39 cellular contexts compared by ENCODE assay signal in genomic region chr13:109072505-109072904, GRCh38.
"Had no signal": no experiment of that assay in that cellular context is flagged by ENCODE, and none has a peak within 500 bp of the region (broad histone marks: within the 10 kb centered on the region; RNA-seq: fewer than 3 reads in every experiment).

No MANE protein-coding gene starts in this region.

- H3K36me3 Mint-ChIP-seq: activated naive CD4-positive, alpha-beta T cell treated with anti-CD3 and anti-CD28 coated beads, Interleukin-2, amount 10 ng/mL, durations not matched to agents 7 days and 5 days; activated naive CD4-positive, alpha-beta T cell treated with anti-CD3 and anti-CD28 coated beads, Interleukin-2, amount 50 U/mL, for 24 hours; activated naive CD8-positive, alpha-beta T cell; activated naive CD8-positive, alpha-beta T cell treated with anti-CD3 and anti-CD28 coated beads for 36 hours; activated naive CD8-positive, alpha-beta T cell treated with anti-CD3 and anti-CD28 coated beads, Interleukin-2, amount 10 ng/mL, durations not matched to agents 7 days and 5 days had no signal

- H3K9me3 ChIP-seq: adrenal gland, ascending aorta, body of pancreas, breast epithelium had no signal

- H3K27me3 Mint-ChIP-seq: activated naive CD4-positive, alpha-beta T cell treated with anti-CD3 and anti-CD28 coated beads, Interleukin-2, amount 10 ng/mL, durations not matched to agents 7 days and 5 days; activated naive CD8-positive, alpha-beta T cell treated with anti-CD3 and anti-CD28 coated beads, Interleukin-2, amount 10 ng/mL, durations not matched to agents 7 days and 5 days; activated naive CD8-positive, alpha-beta T cell treated with anti-CD3 and anti-CD28 coated beads, Interleukin-2, amount 50 U/mL, for 24 hours; activated T-cell treated with anti-CD3 and anti-CD28 coated beads, Interleukin-2, amount 50 U/mL, for 24 hours; central memory CD8-positive, alpha-beta T cell had no signal

- H3K27ac Mint-ChIP-seq: activated naive CD4-positive, alpha-beta T cell treated with anti-CD3 and anti-CD28 coated beads for 36 hours; activated naive CD4-positive, alpha-beta T cell treated with anti-CD3 and anti-CD28 coated beads, Interleukin-2, amount 10 ng/mL, durations not matched to agents 7 days and 5 days; activated naive CD4-positive, alpha-beta T cell treated with anti-CD3 and anti-CD28 coated beads, Interleukin-2, amount 50 U/mL, for 24 hours; activated naive CD4-positive, alpha-beta T cell treated with anti-CD3 and anti-CD28 coated beads, Interleukin-2, amount 50 U/mL, for 72 hours; activated naive CD8-positive, alpha-beta T cell; activated naive CD8-positive, alpha-beta T cell treated with anti-CD3 and anti-CD28 coated beads for 36 hours; activated naive CD8-positive, alpha-beta T cell treated with anti-CD3 and anti-CD28 coated beads, Interleukin-2, amount 10 ng/mL, durations not matched to agents 7 days and 5 days; activated naive CD8-positive, alpha-beta T cell treated with anti-CD3 and anti-CD28 coated beads, Interleukin-2, amount 50 U/mL, for 24 hours; activated T-cell treated with anti-CD3 and anti-CD28 coated beads, Interleukin-2, amount 50 U/mL, for 24 hours; activated T-cell treated with anti-CD3 and anti-CD28 coated beads, Interleukin-2, amount 50 U/mL, for 72 hours; activated T-helper 1 cell treated with anti-CD3 and anti-CD28 coated beads, Interleukin-12 subunit alpha, Interleukin-12 subunit beta, Interleukin-2, Interleukin-4 antibody, amounts not matched to agents 30 ng/mL and 10 ng/mL and 1 ng/mL, durations not matched to agents 14 hours and 24 hours and 36 hours; activated T-helper 17 cell treated with anti-CD3 and anti-CD28 coated beads, Interleukin-2, amount 50 U/mL, for 72 hours; activated T-helper 2 cell treated with anti-CD3 and anti-CD28 coated beads, Interferon-gamma antibody, Interleukin-2, Interleukin-4, amounts not matched to agents 10 μg/mL and 5 μg/mL and 100 μg/mL, durations not matched to agents 14 hours and 24 hours and 36 hours; brain had no signal

- H3K4me3 ChIP-seq: adrenal gland, ascending aorta, body of pancreas, breast epithelium, cardiac muscle cell had no signal

- H3K27ac ChIP-seq: adrenal gland, ascending aorta, body of pancreas, brain microvascular endothelial cell, breast epithelium, cardiac muscle cell had no signal

- H3K27me3 ChIP-seq: adrenal gland, ascending aorta, body of pancreas, brain microvascular endothelial cell, breast epithelium, cardiac muscle cell had no signal

- DNase-seq: activated effector memory CD4-positive, alpha-beta T cell treated with anti-CD3 and anti-CD28 coated beads, Interleukin-2, amount 50 U/mL, for 16 hours; activated gamma-delta T cell; activated gamma-delta T cell treated with Interleukin-2 at 50 U/mL for 16 hours; activated naive CD4-positive, alpha-beta T cell; activated naive CD4-positive, alpha-beta T cell treated with anti-CD3 and anti-CD28 coated beads for 36 hours; activated naive CD4-positive, alpha-beta T cell treated with anti-CD3 and anti-CD28 coated beads, Interleukin-2, amount 10 ng/mL, durations not matched to agents 7 days and 5 days; activated naive CD4-positive, alpha-beta T cell treated with anti-CD3 and anti-CD28 coated beads, Interleukin-2, amount 50 U/mL, for 16 hours; activated naive CD4-positive, alpha-beta T cell treated with Interleukin-2 at 50 U/mL for 16 hours; activated naive CD8-positive, alpha-beta T cell treated with anti-CD3 and anti-CD28 coated beads for 36 hours; activated naive CD8-positive, alpha-beta T cell treated with anti-CD3 and anti-CD28 coated beads, Interleukin-2, amount 10 ng/mL, durations not matched to agents 7 days and 5 days; activated naive CD8-positive, alpha-beta T cell treated with anti-CD3 and anti-CD28 coated beads, Interleukin-2, amount 50 U/mL, for 24 hours; activated T-cell treated with anti-CD3 and anti-CD28 coated beads, Interleukin-2, amount 50 U/mL, for 1 hour; activated T-cell treated with anti-CD3 and anti-CD28 coated beads, Interleukin-2, amount 50 U/mL, for 24 hours; activated T-cell treated with anti-CD3 and anti-CD28 coated beads, Interleukin-2, amount 50 U/mL, for 4 hours; activated T-cell treated with anti-CD3 and anti-CD28 coated beads, Interleukin-2, amount 50 U/mL, for 48 hours; activated T-cell treated with anti-CD3 and anti-CD28 coated beads, Interleukin-2, amount 50 U/mL, for 72 hours; adrenal gland; amniotic stem cell; amygdala; anterior cingulate cortex; aorta; body of pancreas; brain microvascular endothelial cell; caudate nucleus; central memory CD4-positive, alpha-beta T cell; cerebellar nuclear complex had no signal

- FAIRE-seq: astrocyte, bronchial epithelial cell had no signal

- H3K4me1 ChIP-seq: adrenal gland, ascending aorta, body of pancreas, breast epithelium had no signal

- H3K4me1 Mint-ChIP-seq: activated naive CD4-positive, alpha-beta T cell treated with anti-CD3 and anti-CD28 coated beads, Interleukin-2, amount 10 ng/mL, durations not matched to agents 7 days and 5 days; activated naive CD4-positive, alpha-beta T cell treated with anti-CD3 and anti-CD28 coated beads, Interleukin-2, amount 50 U/mL, for 24 hours; activated naive CD8-positive, alpha-beta T cell treated with anti-CD3 and anti-CD28 coated beads for 36 hours; activated naive CD8-positive, alpha-beta T cell treated with anti-CD3 and anti-CD28 coated beads, Interleukin-2, amount 10 ng/mL, durations not matched to agents 7 days and 5 days; activated naive CD8-positive, alpha-beta T cell treated with anti-CD3 and anti-CD28 coated beads, Interleukin-2, amount 50 U/mL, for 24 hours; activated T-helper 17 cell treated with anti-CD3 and anti-CD28 coated beads, Interleukin-2, amount 50 U/mL, for 72 hours; brain; central memory CD8-positive, alpha-beta T cell had no signal

- H3K4me3 Mint-ChIP-seq: activated naive CD4-positive, alpha-beta T cell treated with anti-CD3 and anti-CD28 coated beads for 36 hours; activated naive CD4-positive, alpha-beta T cell treated with anti-CD3 and anti-CD28 coated beads, Interleukin-2, amount 10 ng/mL, durations not matched to agents 7 days and 5 days; activated naive CD4-positive, alpha-beta T cell treated with anti-CD3 and anti-CD28 coated beads, Interleukin-2, amount 50 U/mL, for 24 hours; activated naive CD8-positive, alpha-beta T cell; activated naive CD8-positive, alpha-beta T cell treated with anti-CD3 and anti-CD28 coated beads for 36 hours; activated naive CD8-positive, alpha-beta T cell treated with anti-CD3 and anti-CD28 coated beads, Interleukin-2, amount 10 ng/mL, durations not matched to agents 7 days and 5 days; activated naive CD8-positive, alpha-beta T cell treated with anti-CD3 and anti-CD28 coated beads, Interleukin-2, amount 50 U/mL, for 24 hours; activated T-cell treated with anti-CD3 and anti-CD28 coated beads, Interleukin-2, amount 50 U/mL, for 24 hours; activated T-cell treated with anti-CD3 and anti-CD28 coated beads, Interleukin-2, amount 50 U/mL, for 4 hours; activated T-cell treated with anti-CD3 and anti-CD28 coated beads, Interleukin-2, amount 50 U/mL, for 72 hours; activated T-helper 1 cell treated with anti-CD3 and anti-CD28 coated beads, Interleukin-12 subunit alpha, Interleukin-12 subunit beta, Interleukin-2, Interleukin-4 antibody, amounts not matched to agents 30 ng/mL and 10 ng/mL and 1 ng/mL, durations not matched to agents 14 hours and 24 hours and 36 hours; activated T-helper 17 cell treated with anti-CD3 and anti-CD28 coated beads, Interleukin-2, amount 50 U/mL, for 72 hours; brain; central memory CD8-positive, alpha-beta T cell had no signal

- H3K36me3 ChIP-seq: adrenal gland, ascending aorta, brain microvascular endothelial cell, breast epithelium, cardiac muscle cell had no signal

- ATAC-seq: activated naive CD4-positive, alpha-beta T cell treated with anti-CD3 and anti-CD28 coated beads, Interleukin-2, amount 50 U/mL, for 72 hours; activated naive CD8-positive, alpha-beta T cell treated with anti-CD3 and anti-CD28 coated beads, Interleukin-2, amount 50 U/mL, for 24 hours; activated T-cell treated with anti-CD3 and anti-CD28 coated beads, Interleukin-2, amount 50 U/mL, for 4 hours; activated T-cell treated with anti-CD3 and anti-CD28 coated beads, Interleukin-2, amount 50 U/mL, for 72 hours; activated T-helper 17 cell treated with anti-CD3 and anti-CD28 coated beads, Interleukin-2, amount 50 U/mL, for 72 hours; body of pancreas had no signal

- H3K9me3 Mint-ChIP-seq: activated naive CD4-positive, alpha-beta T cell treated with anti-CD3 and anti-CD28 coated beads for 36 hours; activated naive CD4-positive, alpha-beta T cell treated with anti-CD3 and anti-CD28 coated beads, Interleukin-2, amount 10 ng/mL, durations not matched to agents 7 days and 5 days; activated naive CD8-positive, alpha-beta T cell treated with anti-CD3 and anti-CD28 coated beads for 36 hours; activated naive CD8-positive, alpha-beta T cell treated with anti-CD3 and anti-CD28 coated beads, Interleukin-2, amount 10 ng/mL, durations not matched to agents 7 days and 5 days; activated T-cell treated with anti-CD3 and anti-CD28 coated beads, Interleukin-2, amount 50 U/mL, for 72 hours; activated T-helper 17 cell treated with anti-CD3 and anti-CD28 coated beads, Interleukin-2, amount 50 U/mL, for 72 hours; activated T-helper 2 cell treated with anti-CD3 and anti-CD28 coated beads, Interferon-gamma antibody, Interleukin-2, Interleukin-4, amounts not matched to agents 10 μg/mL and 5 μg/mL and 100 μg/mL, durations not matched to agents 14 hours and 24 hours and 36 hours had no signal
